Comparison of ENCODE assay signal across 10 cellular contexts in genomic region chr9:86854898-86855523, GRCh38.
DNase-seq lines count a peak whose midpoint lies in the region; ATAC-seq and TF ChIP-seq lines count a peak whose summit lies in the region.
"Had no signal": no experiment of that assay in that cellular context is flagged by ENCODE, and none has a peak within 500 bp of the region (broad histone marks: within the 10 kb centered on the region; RNA-seq: fewer than 3 reads in every experiment).

No MANE protein-coding gene starts in this region.

- no peaks in the 10 kb centered on the region for H3K79me1 ChIP-seq in IMR-90 (ENCODE audit: low read depth in 1 of 2, low read length in 2 of 2)

- CTCF ChIA-PET in IMR-90 (lab: Yijun Ruan, JAX) = interaction anchor here (0.6 to 0.7 kb wide), 4 partner anchors 11 to 1632 kb away, joined by 3 to 5 read pairs (median 4); no protein-coding TSS in a partner anchor
- CTCF ChIA-PET in activated naive CD4-positive, alpha-beta T cell treated with anti-CD3 and anti-CD28 coated beads for 36 hours (lab: Charles Lee) = no interaction called here

- no TSS peak for BruUV-seq in IMR-90 (replicated peaks; lab: Mats Ljungman, UMichigan)

- no peaks in the 10 kb centered on the region for H3K9me3 ChIP-seq in IMR-90 (ENCODE audit: control insufficient read depth, insufficient read depth, low read length)

- no peak overlapping the region for H3K56ac ChIP-seq in IMR-90 (ENCODE audit: extremely low read depth, insufficient read depth, low read length)

- H2AK5ac ChIP-seq in IMR-90 (ENCODE audit: low read depth, low read length) = no peak overlapping the region

- H2AFZ ChIP-seq in IMR-90 (replicated peaks; ENCODE audit: low read length, poor library complexity) = no peak overlapping the region

- H4K5ac ChIP-seq in IMR-90 (ENCODE audit: low read depth, low read length) = no peak overlapping the region

- TF ChIP-seq CTCF in AG09309 (IDR thresholded peaks at IDR 0.05; ENCODE audit: control insufficient read depth, insufficient read depth, low read depth, low read length, missing control alignments) (no peak), IMR-90 (conservative IDR thresholded peaks at IDR 0.05; ENCODE audit: low read depth, low read length) (no peak), astrocyte of the cerebellum (IDR thresholded peaks at IDR 0.05; ENCODE audit: low read depth, low read length, missing control alignments) (no peak)

- H3K4me3 ChIP-seq in AG09309 (ENCODE audit: control insufficient read depth, low read depth, low read length) = no peak overlapping the region
- no peak overlapping the region for H3K4me3 ChIP-seq in IMR-90 (ENCODE audit: insufficient read depth, low read depth, low read length)
- H3K4me3 ChIP-seq in astrocyte of the cerebellum (ENCODE audit: low read depth, low read length) = no peak overlapping the region

- H3K27ac ChIP-seq in IMR-90 (ENCODE audit: insufficient read depth, low read length) = no peak overlapping the region

- no peak overlapping the region for H3K4ac ChIP-seq in IMR-90 (ENCODE audit: low read depth, low read length)

- no peak overlapping the region for H3K18ac ChIP-seq in IMR-90 (ENCODE audit: low read depth, low read length)

- no peak overlapping the region for H2AK9ac ChIP-seq in IMR-90 (replicated peaks; ENCODE audit: low read depth, low read length, poor library complexity)

- no peak for TF ChIP-seq POLR2A in IMR-90 (IDR thresholded peaks at IDR 0.05; ENCODE audit: low read depth, low read length)

- no peaks in the 10 kb centered on the region for H4K20me1 ChIP-seq in IMR-90 (ENCODE audit: insufficient read depth, low read length)

- dilution Hi-C loops in IMR-90 (cut with HindIII; ENCODE audit: low sequenced_read_pairs, unreplicated experiment) = no loop called here

- H2BK120ac ChIP-seq in IMR-90 (ENCODE audit: low read depth, low read length) = no peak overlapping the region

- no peaks in the 10 kb centered on the region for H3K36me3 Mint-ChIP-seq in activated naive CD4-positive, alpha-beta T cell treated with anti-CD3 and anti-CD28 coated beads for 36 hours (ENCODE audit: low read depth)
- no peaks in the 10 kb centered on the region for H3K36me3 Mint-ChIP-seq in effector memory CD8-positive, alpha-beta T cell (ENCODE audit: insufficient read depth)

- ATAC-seq in IMR-90 (ENCODE audit: low read depth) (peak; percentile 100), left lobe of liver (peak; percentile 99), HG03439 (IDR thresholded peaks at IDR 0.05; ENCODE audit: unreplicated experiment) (no peak), GM21619 (IDR thresholded peaks at IDR 0.05; ENCODE audit: unreplicated experiment) (no peak)
- ATAC-seq in effector memory CD8-positive, alpha-beta T cell (replicated peaks) = no peak

- peaks cover 4% of the 10 kb centered on the region for H3K9me3 Mint-ChIP-seq in activated naive CD4-positive, alpha-beta T cell treated with anti-CD3 and anti-CD28 coated beads for 36 hours
- H3K9me3 Mint-ChIP-seq in effector memory CD8-positive, alpha-beta T cell = no peaks in the 10 kb centered on the region

- H2BK15ac ChIP-seq in IMR-90 (ENCODE audit: low read depth, low read length) = no peak overlapping the region

- peaks cover 34% of the 10 kb centered on the region for H3K27me3 Mint-ChIP-seq in activated naive CD4-positive, alpha-beta T cell treated with anti-CD3 and anti-CD28 coated beads for 36 hours (ENCODE audit: low read depth)
- peaks cover 38 to 47% of the 10 kb centered on the region in 2 donors for H3K27me3 Mint-ChIP-seq in effector memory CD8-positive, alpha-beta T cell

- H2BK5ac ChIP-seq in IMR-90 (ENCODE audit: low read depth, low read length, poor library complexity, severe bottlenecking) = no peak overlapping the region

- in situ Hi-C loops in IMR-90 (cut with MboI; ENCODE audit: low sequenced_read_pairs) (no loop called here), astrocyte of the cerebellum (cut with HindIII; ENCODE audit: low sequenced_read_pairs) (no loop called here)

- TF ChIP-seq RAD21 in IMR-90 (IDR thresholded peaks at IDR 0.05; ENCODE audit: low read length) = no peak

- no peak overlapping the region for H3K4me2 ChIP-seq in IMR-90 (ENCODE audit: low read depth, low read length)

- H3K4me3 Mint-ChIP-seq in activated naive CD4-positive, alpha-beta T cell treated with anti-CD3 and anti-CD28 coated beads for 36 hours = no peak overlapping the region
- H3K4me3 Mint-ChIP-seq in effector memory CD8-positive, alpha-beta T cell = no peak overlapping the region

- H3K27ac Mint-ChIP-seq in activated naive CD4-positive, alpha-beta T cell treated with anti-CD3 and anti-CD28 coated beads for 36 hours = no peak overlapping the region
- H3K27ac Mint-ChIP-seq in effector memory CD8-positive, alpha-beta T cell = no peak overlapping the region

- H3K27me3 ChIP-seq in IMR-90 (ENCODE audit: control insufficient read depth, insufficient read depth, low read length) = peaks cover 5% of the 10 kb centered on the region; the same call in 1 of the 2 replicates

- 0% methylated on average over 1 of the region's 5 CpGs; no CpG with 5 or more reads in 1 of the 2 experiments for WGBS in IMR-90 (ENCODE audit: extremely low coverage in 2 of 2, insufficient read length in 1 of 2), 2 experiments

- H3K14ac ChIP-seq in IMR-90 (replicated peaks; ENCODE audit: low read depth, low read length) = no peak overlapping the region

- no peaks in the 10 kb centered on the region for H3K9me1 ChIP-seq in IMR-90 (ENCODE audit: insufficient read depth, low read length)

- H3K9ac ChIP-seq in IMR-90 (ENCODE audit: low read depth, low read length) = no peak overlapping the region

- no peak overlapping the region for H4K8ac ChIP-seq in IMR-90 (ENCODE audit: low read depth in 2 of 2, low read length in 2 of 2)

- H2BK20ac ChIP-seq in IMR-90 (ENCODE audit: low read depth, low read length) = no peak overlapping the region

- peak; percentile 67 for DNase-seq in AG09309 (ENCODE audit: low read depth)
- DNase-seq in IMR-90 = peak; percentile 96
- peak; percentile 94 for DNase-seq in astrocyte of the cerebellum (ENCODE audit: low read depth)
- DNase-seq in left lobe of liver (ENCODE audit: low spot score) = peak; percentile 65
- DNase-seq in activated naive CD4-positive, alpha-beta T cell treated with anti-CD3 and anti-CD28 coated beads for 36 hours = no peak
- DNase-seq in effector memory CD8-positive, alpha-beta T cell = no peak
- DNase-seq: activated CD8-positive, alpha-beta memory T cell treated with anti-CD3 and anti-CD28 coated beads, Interleukin-2, amount 50 U/mL, for 48 hours; NCI-H510A treated with DMSO at 0.1 percent for 48 hours had no signal

- H4K91ac ChIP-seq in IMR-90 (ENCODE audit: insufficient read depth, low read depth, low read length) = no peak overlapping the region

- H3K36me3 ChIP-seq in IMR-90 (ENCODE audit: control insufficient read depth, insufficient read depth, low read length) = no peaks in the 10 kb centered on the region

- no peaks in the 10 kb centered on the region for H3K4me1 Mint-ChIP-seq in activated naive CD4-positive, alpha-beta T cell treated with anti-CD3 and anti-CD28 coated beads for 36 hours (ENCODE audit: low read depth)
- H3K4me1 Mint-ChIP-seq in effector memory CD8-positive, alpha-beta T cell (ENCODE audit: low read depth in 2 of 2) = no peaks in the 10 kb centered on the region

- POLR2A ChIA-PET in IMR-90 (lab: Charles Lee; ENCODE audit: unreplicated experiment) = no interaction called here

- no peak overlapping the region for H3K23ac ChIP-seq in IMR-90 (ENCODE audit: low read depth, low read length)

- intact Hi-C loops in IMR-90 (cut with micrococcal nuclease) = no loop called here
- intact Hi-C loops in activated naive CD4-positive, alpha-beta T cell treated with anti-CD3 and anti-CD28 coated beads for 36 hours (cut with micrococcal nuclease) = no loop called here

- no peaks in the 10 kb centered on the region; the same call in 1 of the 2 replicates for H3K4me1 ChIP-seq in IMR-90 (ENCODE audit: control insufficient read depth, insufficient read depth, low read length)

TF ChIP-seq in IMR-90, 13 proteins besides CTCF, POLR2A, EP300 and RAD21:
- TF ChIP-seq NFE2L2 (IDR thresholded peaks at IDR 0.05; ENCODE audit: low read depth, low read length) (no peak), FOS (IDR thresholded peaks at IDR 0.05; ENCODE audit: low read depth, low read length) (no peak), SMC3 (IDR thresholded peaks at IDR 0.05; ENCODE audit: low read depth, low read length) (no peak), BHLHE40 (IDR thresholded peaks at IDR 0.05; ENCODE audit: low read depth, low read length) (no peak), USF2 (IDR thresholded peaks at IDR 0.05; ENCODE audit: low read depth, low read length) (no peak), RCOR1 (IDR thresholded peaks at IDR 0.05; ENCODE audit: insufficient replicate concordance, low read length) (no peak), RFX5 (IDR thresholded peaks at IDR 0.05; ENCODE audit: low read depth, low read length) (no peak), MXI1 (IDR thresholded peaks at IDR 0.05; ENCODE audit: borderline replicate concordance, low read depth, low read length) (no peak), ELK1 (IDR thresholded peaks at IDR 0.05; ENCODE audit: borderline replicate concordance, low read depth, low read length) (no peak), CEBPB (IDR thresholded peaks at IDR 0.05; ENCODE audit: low read depth, low read length) (no peak), MAFK (IDR thresholded peaks at IDR 0.05; ENCODE audit: low read depth, low read length) (no peak), CHD1 (IDR thresholded peaks at IDR 0.05; ENCODE audit: low read depth, low read length) (no peak), MAZ (IDR thresholded peaks at IDR 0.05; ENCODE audit: borderline replicate concordance, low read depth, low read length) (no peak)
TF ChIP-seq in IMR-90: peak in this region for 0.

Comparison
In these comparisons a context has a peak if more than half of its experiments do, and no peak if none do; other contexts are left out.
1. DNase-seq: peak in AG09309 (single experiment), IMR-90 (single experiment), astrocyte of the cerebellum (single experiment) and left lobe of liver (single experiment); none in activated naive CD4-positive, alpha-beta T cell treated with anti-CD3 and anti-CD28 coated beads for 36 hours (single experiment) and effector memory CD8-positive, alpha-beta T cell (0 of 3).
2. ATAC-seq: peak in IMR-90 (single experiment) and left lobe of liver (single experiment); none in HG03439 (single experiment), effector memory CD8-positive, alpha-beta T cell (single experiment) and GM21619 (single experiment).